In genomic region chr15:80093854-80094418, GRCh38 we compare ENCODE assay signal across 1 cellular context.
TF ChIP-seq lines count a peak whose summit lies in the region.

No MANE protein-coding gene starts in this region.

TF ChIP-seq in K562, 482 proteins besides CTCF, POLR2A, EP300 and RAD21 (continued from another document):
- TF ChIP-seq BCLAF1 (IDR thresholded peaks at IDR 0.05; ENCODE audit: borderline replicate concordance in 1 of 2, control insufficient read depth in 1 of 2, low read depth in 2 of 2, low read length in 1 of 2) (no peak), THAP7 (CRISPR knock-in tag; IDR thresholded peaks at IDR 0.05) (no peak), DNMT1 (IDR thresholded peaks at IDR 0.05) (no peak), HSF4 (CRISPR knock-in tag; IDR thresholded peaks at IDR 0.05; ENCODE audit: borderline replicate concordance) (no peak), TCF7L2 (IDR thresholded peaks at IDR 0.05; ENCODE audit: low read depth, low read length) (no peak), HEY1 (CRISPR knock-in tag; IDR thresholded peaks at IDR 0.05; ENCODE audit: borderline replicate concordance) (no peak)
